ENCODE assay signal across 8 cellular contexts in the genomic region with DNA sequence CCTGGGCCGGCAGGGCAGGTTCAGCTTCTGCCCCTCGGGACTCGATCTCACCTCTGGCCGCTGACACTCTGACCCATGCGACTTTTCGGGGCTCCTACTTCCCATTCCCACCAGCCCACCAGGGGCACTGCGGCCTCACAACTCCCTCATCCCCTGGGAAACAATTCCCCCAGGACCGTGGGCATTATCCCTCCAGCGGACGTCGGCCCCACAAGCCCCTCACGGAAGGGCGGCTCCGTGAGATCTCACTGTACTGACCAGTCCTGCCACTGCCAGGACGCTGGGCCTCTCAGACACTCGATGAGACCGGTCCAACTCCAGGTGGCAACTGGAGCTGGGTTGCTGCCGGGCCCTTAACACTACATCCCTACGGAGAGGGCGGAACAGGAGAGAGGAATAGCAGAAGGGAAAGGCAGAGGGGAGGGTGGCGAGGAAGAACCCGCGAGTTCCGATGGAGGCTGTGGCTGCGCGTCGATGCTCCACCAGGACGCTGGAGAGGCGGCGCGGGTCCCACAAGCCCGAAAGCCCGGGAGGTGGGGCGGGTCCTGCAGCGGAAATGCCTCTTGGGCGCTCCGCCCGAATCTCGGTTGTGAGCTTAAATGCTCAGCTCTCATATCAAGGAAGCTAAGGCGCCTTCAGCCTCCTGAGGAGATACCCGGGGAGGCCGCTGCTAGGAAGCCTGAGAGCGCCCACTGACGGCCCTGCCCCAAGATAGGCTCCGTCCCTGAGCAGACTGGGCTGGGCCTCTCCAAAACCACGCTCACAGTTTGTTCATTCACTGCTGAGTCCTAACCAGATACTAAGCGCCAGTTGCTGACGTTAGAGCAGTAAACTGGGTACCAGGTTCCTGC. TPM values are rescaled to one million over a fixed set of nuclear protein-coding genes. Genes with fewer than 3 reads are reported as not detected.
DNase-seq lines count a peak whose midpoint lies in the region; ATAC-seq and TF ChIP-seq lines count a peak whose summit lies in the region.

No MANE protein-coding gene starts in this region.

- no peak overlapping the region for H2AFZ ChIP-seq in neuronal stem cell (ENCODE audit: low read length)

- peak; percentile 11 for DNase-seq in activated gamma-delta T cell treated with Interleukin-2 at 50 U/mL for 16 hours
- DNase-seq in activated gamma-delta T cell (lab: John Stamatoyannopoulos, UW): no peak
- DNase-seq in coronary artery (ENCODE audit: low spot score): peak; percentile 77
- no peak for DNase-seq in neuronal stem cell (ENCODE audit: low spot score)
- peak; percentile 73 to 87 for DNase-seq in aorta
- no peak for DNase-seq in NCI-H1105 treated with DMSO at 0.1 percent for 48 hours (lab: John Stamatoyannopoulos, UW)

- H3K27ac ChIP-seq in coronary artery (peak overlapping the region; percentile 28 to 76), neuronal stem cell (replicated peaks; ENCODE audit: low read length) (no peak overlapping the region), aorta (ENCODE audit: low read depth in 1 of 2, low read length in 2 of 2) (no peak overlapping the region)

- H4K91ac ChIP-seq in neuronal stem cell (ENCODE audit: low read depth, low read length, poor library complexity): no peak overlapping the region

- H3K36me3 ChIP-seq in neuronal stem cell (replicated peaks in 1 of 2; ENCODE audit: control insufficient read depth in 2 of 2, insufficient read depth in 2 of 2, low read length in 2 of 2) (peaks cover 3 to 12% of the 10 kb centered on the region in 2 donors), aorta (ENCODE audit: control insufficient read depth in 1 of 2, insufficient read depth in 2 of 2, low read length in 1 of 2) (peaks cover 0 to 1% of the 10 kb centered on the region in 2 donors)

- H3K9me3 ChIP-seq in neuronal stem cell (replicated peaks in 1 of 2; ENCODE audit: control insufficient read depth in 2 of 2, insufficient read depth in 1 of 2, low read depth in 1 of 2, low read length in 2 of 2): peaks cover 0 to 7% of the 10 kb centered on the region in 2 donors
- no peaks in the 10 kb centered on the region for H3K9me3 ChIP-seq in aorta (ENCODE audit: control insufficient read depth, low read length)

- H3K4ac ChIP-seq in neuronal stem cell (ENCODE audit: low read length): peak overlapping the region; percentile 87

- TF ChIP-seq CTCF in coronary artery (IDR thresholded peaks at IDR 0.05): no peak

- H2BK120ac ChIP-seq in neuronal stem cell (ENCODE audit: low read depth, low read length): peak overlapping the region; percentile 47

- H2BK12ac ChIP-seq in neuronal stem cell (ENCODE audit: low read length): no peak overlapping the region

- no peaks in the 10 kb centered on the region for H3K79me1 ChIP-seq in neuronal stem cell (ENCODE audit: low read depth, low read length)

- no peaks in the 10 kb centered on the region for H3K4me1 ChIP-seq in neuronal stem cell (ENCODE audit: control insufficient read depth in 2 of 2, insufficient read depth in 1 of 2, low read depth in 1 of 2, low read length in 2 of 2)
- no peaks in the 10 kb centered on the region for H3K4me1 ChIP-seq in aorta (ENCODE audit: control insufficient read depth in 1 of 2, insufficient read depth in 2 of 2, low read length in 2 of 2)

- intact Hi-C loops in aorta (cut with DNase I): no loop called here

- H3K9ac ChIP-seq in neuronal stem cell (ENCODE audit: low read depth, low read length, poor library complexity): no peak overlapping the region

- H3K18ac ChIP-seq in neuronal stem cell (ENCODE audit: low read length): no peak overlapping the region

- no peak overlapping the region for H3K14ac ChIP-seq in neuronal stem cell (ENCODE audit: low read length)

- no peak overlapping the region for H2AK5ac ChIP-seq in neuronal stem cell (ENCODE audit: low read depth, low read length)

- H3K4me3 ChIP-seq in coronary artery (peak overlapping the region; percentile 73), neuronal stem cell (ENCODE audit: low read length in 2 of 2) (no peak overlapping the region), aorta (ENCODE audit: low read length in 2 of 2) (no peak overlapping the region)

- no peak overlapping the region for H2BK15ac ChIP-seq in neuronal stem cell (ENCODE audit: low read length)

- H2BK5ac ChIP-seq in neuronal stem cell (ENCODE audit: low read length): no peak overlapping the region

- ATAC-seq in aorta (ENCODE audit: low FRiP score) (peak; percentile 72), HG03378 (IDR thresholded peaks at IDR 0.05; ENCODE audit: unreplicated experiment) (no peak), GM19324 (IDR thresholded peaks at IDR 0.05; ENCODE audit: low FRiP score, unreplicated experiment) (no peak)

- peaks cover 0 to 2% (median 0%) of the 10 kb centered on the region in 3 experiments for H3K27me3 ChIP-seq in neuronal stem cell (ENCODE audit: control insufficient read depth in 3 of 3, insufficient read depth in 3 of 3, low read depth in 1 of 3, low read length in 3 of 3)
- H3K27me3 ChIP-seq in aorta (ENCODE audit: control insufficient read depth in 1 of 2, insufficient read depth in 2 of 2, low read length in 1 of 2): no peaks in the 10 kb centered on the region

- H4K8ac ChIP-seq in neuronal stem cell (ENCODE audit: low read depth, low read length): no peak overlapping the region

- no peak overlapping the region for H3K23ac ChIP-seq in neuronal stem cell (ENCODE audit: low read depth, low read length, poor library complexity)

- peak overlapping the region; percentile 11 for H3K4me2 ChIP-seq in neuronal stem cell (ENCODE audit: insufficient read depth, low read length, poor library complexity, severe bottlenecking)

- no CpG with 5 or more reads among the region's 48 CpGs for WGBS in neuronal stem cell (ENCODE audit: extremely low coverage in 2 of 2, insufficient read length in 2 of 2, insufficient replicate concordance in 1 of 2), 2 donors
- WGBS in aorta, 2 donors: 25 to 30% methylated on average over 48 of the region's 48 CpGs

RNA-seq across cellular contexts. Expression of a gene that starts 36.3 kb away (rescaled TPM):
- 97.4 TPM for polyA plus RNA-seq in neuronal stem cell (2013, experiment 1 of 2)
- 97.3 TPM for polyA plus RNA-seq in neuronal stem cell (2013, experiment 2 of 2)
- total RNA-seq in aorta: 100 to 1,000 TPM; 187 to 192 TPM
- 10 to 100 TPM; 50.5 to 70.9 TPM for polyA plus RNA-seq in aorta

RNA-seq across cellular contexts. Expression of a gene that starts 43.7 kb away (rescaled TPM):
- 61.9 TPM for polyA plus RNA-seq in neuronal stem cell (2013, experiment 1 of 2)
- polyA plus RNA-seq in neuronal stem cell (2013, experiment 2 of 2): 57.5 TPM
- total RNA-seq in aorta: 10 to 100 TPM in 1 of 2 donors, 1 to 10 TPM in 1; 7.8 to 17.8 TPM
- 10 to 100 TPM in 1 of 2 donors, 1 to 10 TPM in 1; 3.6 to 17.3 TPM for polyA plus RNA-seq in aorta

RNA-seq across cellular contexts. Expression of a gene that starts 46.5 kb away (rescaled TPM):
- polyA plus RNA-seq in neuronal stem cell (2013, experiment 1 of 2): 41.4 TPM
- polyA plus RNA-seq in neuronal stem cell (2013, experiment 2 of 2): 40.8 TPM
- total RNA-seq in aorta: 10 to 100 TPM; 33.7 to 96.0 TPM
- 10 to 100 TPM; 15.7 to 29.2 TPM for polyA plus RNA-seq in aorta

Comparison
In these comparisons a context has a peak if more than half of its experiments do, and no peak if none do; other contexts are left out.
1. DNase-seq: peak in activated gamma-delta T cell treated with Interleukin-2 at 50 U/mL for 16 hours (single experiment), coronary artery (single experiment) and aorta (2 of 2); none in activated gamma-delta T cell (single experiment), neuronal stem cell (single experiment) and NCI-H1105 treated with DMSO at 0.1 percent for 48 hours (single experiment).
2. H3K27ac ChIP-seq: peak in coronary artery (2 of 2); none in neuronal stem cell (single experiment) and aorta (0 of 2).